In the genomic region with DNA sequence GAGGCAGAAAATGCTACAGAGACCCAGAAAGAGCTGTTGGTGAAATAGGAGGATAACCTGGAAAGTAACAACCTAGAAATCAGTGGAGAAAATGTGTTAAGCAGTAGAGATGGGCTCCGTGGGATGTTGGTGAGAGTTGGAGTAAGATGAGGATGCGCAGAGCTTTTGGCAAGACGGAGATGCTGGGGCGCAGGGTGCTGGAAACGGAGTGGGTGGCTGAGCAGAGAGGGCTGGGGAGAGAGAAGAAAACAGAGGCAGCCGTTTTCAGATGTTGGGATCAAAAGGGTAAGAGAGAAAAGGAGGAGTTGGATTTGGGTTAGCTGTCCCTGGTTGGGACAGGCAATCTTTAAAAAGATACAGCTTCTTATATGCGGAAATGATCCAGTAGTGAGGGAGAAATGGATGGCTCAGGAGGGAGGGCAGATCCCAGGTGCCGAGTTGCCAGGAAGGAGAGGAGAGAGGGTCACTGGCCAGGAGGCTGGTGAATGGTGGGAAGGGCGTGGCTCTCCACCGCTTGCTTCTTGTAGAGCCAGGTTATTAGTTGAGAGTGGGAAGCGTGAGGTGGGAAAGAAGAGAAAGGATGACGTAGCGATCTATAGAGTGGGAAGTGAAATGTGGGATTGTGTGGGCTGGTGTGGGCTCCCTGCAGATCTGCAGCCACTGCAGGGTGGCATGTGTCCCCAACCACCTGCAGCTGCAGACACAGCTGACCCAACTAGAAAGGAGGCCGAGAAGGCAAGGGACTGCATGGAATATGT, we compare ENCODE assay signal across 18 cellular contexts.
"Had no signal": no experiment of that assay in that cellular context is flagged by ENCODE, and none has a peak within 500 bp of the region (broad histone marks: within the 10 kb centered on the region; RNA-seq: fewer than 3 reads in every experiment).

No MANE protein-coding gene starts in this region.

- H3K9me3 ChIP-seq: mucosa of descending colon had no signal

- DNase-seq: activated CD4-positive, alpha-beta T cell treated with anti-CD3 and anti-CD28 coated beads for 48 hours; activated CD4-positive, CD25-positive, alpha-beta regulatory T cell; activated CD8-positive, alpha-beta T cell treated with anti-CD3 and anti-CD28 coated beads for 36 hours; activated effector memory CD4-positive, alpha-beta T cell treated with anti-CD3 and anti-CD28 coated beads, Interleukin-2, amount 50 U/mL, for 16 hours; activated naive CD4-positive, alpha-beta T cell treated with anti-CD3 and anti-CD28 coated beads, Interleukin-2, amount 50 U/mL, for 16 hours; activated T-cell treated with anti-CD3 and anti-CD28 coated beads, Interleukin-2, amount 50 U/mL, for 4 hours; aorta; cerebellar nuclear complex; effector CD8-positive, alpha-beta T cell; immature natural killer cell; left ventricle myocardium superior; mucosa of descending colon; naive thymus-derived CD8-positive, alpha-beta T cell; retina; stimulated activated naive B cell treated with anti-CD40 and anti-IgM and Interleukin-4, amounts not matched to agents 10 μg/mL and 1 μg/mL and 100 μg/mL, for 72 hours; T-helper 1 cell; T-helper 9 cell had no signal

- H3K4me1 Mint-ChIP-seq: stimulated activated naive B cell treated with anti-CD40 and anti-IgM and Interleukin-4, amounts not matched to agents 10 μg/mL and 1 μg/mL and 100 μg/mL, for 72 hours had no signal

- ATAC-seq: activated CD8-positive, alpha-beta T cell treated with anti-CD3 and anti-CD28 coated beads for 36 hours; activated T-cell treated with anti-CD3 and anti-CD28 coated beads, Interleukin-2, amount 50 U/mL, for 4 hours; esophagus mucosa; left ventricle myocardium superior; mucosa of descending colon; naive thymus-derived CD8-positive, alpha-beta T cell; stimulated activated naive B cell treated with anti-CD40 and anti-IgM and Interleukin-4, amounts not matched to agents 10 μg/mL and 1 μg/mL and 100 μg/mL, for 72 hours had no signal

- H3K36me3 Mint-ChIP-seq: immature natural killer cell; naive thymus-derived CD8-positive, alpha-beta T cell; stimulated activated naive B cell treated with anti-CD40 and anti-IgM and Interleukin-4, amounts not matched to agents 10 μg/mL and 1 μg/mL and 100 μg/mL, for 72 hours had no signal

- H3K9me3 Mint-ChIP-seq: activated CD8-positive, alpha-beta T cell treated with anti-CD3 and anti-CD28 coated beads for 36 hours; activated T-cell treated with anti-CD3 and anti-CD28 coated beads, Interleukin-2, amount 50 U/mL, for 4 hours; immature natural killer cell had no signal

- H3K27ac Mint-ChIP-seq: activated CD8-positive, alpha-beta T cell treated with anti-CD3 and anti-CD28 coated beads for 36 hours; immature natural killer cell; stimulated activated naive B cell treated with anti-CD40 and anti-IgM and Interleukin-4, amounts not matched to agents 10 μg/mL and 1 μg/mL and 100 μg/mL, for 72 hours had no signal

- H3K4me3 Mint-ChIP-seq: activated CD8-positive, alpha-beta T cell treated with anti-CD3 and anti-CD28 coated beads for 36 hours; activated T-cell treated with anti-CD3 and anti-CD28 coated beads, Interleukin-2, amount 50 U/mL, for 4 hours; immature natural killer cell; naive thymus-derived CD8-positive, alpha-beta T cell; stimulated activated naive B cell treated with anti-CD40 and anti-IgM and Interleukin-4, amounts not matched to agents 10 μg/mL and 1 μg/mL and 100 μg/mL, for 72 hours had no signal

- H3K4me3 ChIP-seq: mucosa of descending colon had no signal
